ENCODE assay signal across 9 cellular contexts in the genomic region with DNA sequence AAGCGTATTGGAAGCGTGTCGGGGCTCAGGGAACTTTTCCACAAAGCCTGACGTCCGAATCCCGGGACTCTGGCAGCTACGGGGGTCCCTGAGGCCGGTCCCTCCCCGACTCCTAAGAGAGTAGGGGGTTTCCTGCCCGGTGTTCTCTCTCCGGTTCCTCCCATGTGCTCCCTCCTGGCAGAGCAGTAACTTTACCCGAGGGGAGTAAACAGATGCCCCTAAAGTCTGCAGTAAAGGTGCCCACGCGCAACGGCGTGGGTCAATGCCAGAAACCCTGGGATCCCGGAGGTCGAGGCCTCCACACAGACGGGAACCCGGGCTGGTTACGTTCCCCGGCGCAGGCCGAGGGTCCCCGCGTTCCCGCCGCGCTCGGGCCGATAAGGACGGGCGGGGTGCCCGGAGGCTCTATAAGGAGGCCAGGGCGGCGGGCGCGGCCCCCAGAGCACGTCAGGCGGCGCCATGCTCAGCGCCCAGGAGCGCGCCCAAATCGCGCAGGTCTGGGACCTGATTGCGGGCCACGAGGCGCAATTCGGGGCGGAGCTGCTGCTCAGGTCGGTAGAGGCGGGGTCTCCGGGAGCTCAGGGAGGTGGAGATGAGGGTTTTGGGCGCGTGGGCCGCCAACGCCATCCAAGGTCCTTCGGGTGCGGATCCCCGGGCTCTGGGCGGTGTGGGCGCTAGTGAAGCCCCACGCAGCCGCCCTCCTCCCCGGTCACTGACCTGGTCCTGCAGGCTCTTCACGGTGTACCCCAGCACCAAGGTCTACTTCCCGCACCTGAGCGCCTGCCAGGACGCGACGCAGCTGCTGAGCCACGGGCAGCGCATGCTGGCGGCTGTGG. TPM values are rescaled to one million over a fixed set of nuclear protein-coding genes. Genes with fewer than 3 reads are reported as not detected.
DNase-seq lines count a peak whose midpoint lies in the region; ATAC-seq, FAIRE-seq and TF ChIP-seq lines count a peak whose summit lies in the region.
"Had no signal": no experiment of that assay in that cellular context is flagged by ENCODE, and none has a peak within 500 bp of the region (broad histone marks: within the 10 kb centered on the region; RNA-seq: fewer than 3 reads in every experiment).

A gene with protein sequence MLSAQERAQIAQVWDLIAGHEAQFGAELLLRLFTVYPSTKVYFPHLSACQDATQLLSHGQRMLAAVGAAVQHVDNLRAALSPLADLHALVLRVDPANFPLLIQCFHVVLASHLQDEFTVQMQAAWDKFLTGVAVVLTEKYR (plus strand): TSS at position 440 of the 836 bp plus-strand sequence. CDS start 20 bp downstream, at position 460.

- no peaks in the 10 kb centered on the region for H3K79me2 ChIP-seq in endothelial cell of umbilical vein (ENCODE audit: control insufficient read depth, insufficient read depth, low read length)
- H3K79me2 ChIP-seq in osteoblast (ENCODE audit: insufficient read depth, low read length), result no peaks in the 10 kb centered on the region

- ATAC-seq in CD8-positive, alpha-beta T cell, result peak; percentile 37
- no peak for ATAC-seq in GM18520 (IDR thresholded peaks at IDR 0.05; ENCODE audit: unreplicated experiment)
- ATAC-seq in left lobe of liver, result no peak

- FAIRE-seq in endothelial cell of umbilical vein (lab: Jason Lieb, UNC), result no peak
- FAIRE-seq: GM12891 had no signal

- CTCF ChIA-PET in CD8-positive, alpha-beta T cell (lab: Charles Lee), result no interaction called here
- CTCF ChIA-PET in endothelial cell of umbilical vein (lab: Charles Lee), result no interaction called here

- H3K4me2 ChIP-seq in endothelial cell of umbilical vein (ENCODE audit: insufficient read depth, low read length), result peak within 1 kb of the TSS; percentile 29
- H3K4me2 ChIP-seq in osteoblast (ENCODE audit: insufficient read depth, low read length), result no peak within 1 kb of the TSS

- H3K27me3 Mint-ChIP-seq in CD8-positive, alpha-beta T cell (ENCODE audit: low read depth), result peaks cover 51% of the 10 kb centered on the region

- TF ChIP-seq POLR2A in endothelial cell of umbilical vein (IDR thresholded peaks at IDR 0.05; ENCODE audit: low read depth, low read length), result no peak

- H4K20me1 ChIP-seq in endothelial cell of umbilical vein (replicated peaks; ENCODE audit: control insufficient read depth, extremely low read depth, insufficient read depth, low read length) (no peaks in the 10 kb centered on the region), osteoblast (ENCODE audit: insufficient read depth, low read length) (no peaks in the 10 kb centered on the region)

- dilution Hi-C loops in endothelial cell of umbilical vein (cut with MboI; ENCODE audit: extremely low pct_ligation_motif_present, low sequenced_read_pairs), result no loop called here

- H3K4me1 Mint-ChIP-seq in CD8-positive, alpha-beta T cell (ENCODE audit: low read depth), result peaks cover 4% of the 10 kb centered on the region
- H3K4me1 Mint-ChIP-seq: nephron had no signal

- POLR2A ChIA-PET in CD8-positive, alpha-beta T cell (lab: Charles Lee), result no interaction called here
- POLR2A ChIA-PET in endothelial cell of umbilical vein (lab: Charles Lee), result no interaction called here

- no TSS peak for BruUV-seq in endothelial cell of umbilical vein (replicated peaks; lab: Mats Ljungman, UMichigan)

- intact Hi-C loops in CD8-positive, alpha-beta T cell (cut with DNase I, micrococcal nuclease), result no loop called here
- intact Hi-C loops in endothelial cell of umbilical vein (cut with micrococcal nuclease), result no loop called here

- no peak for TF ChIP-seq CTCF in CD8-positive, alpha-beta T cell (IDR thresholded peaks at IDR 0.05)
- TF ChIP-seq CTCF in LNCaP clone FGC (IDR thresholded peaks at IDR 0.05; ENCODE audit: control insufficient read depth, extremely low read depth, insufficient read depth) (no peak), endothelial cell of umbilical vein (IDR thresholded peaks at IDR 0.05; ENCODE audit: extremely low read depth in 1 of 2, insufficient read depth in 1 of 2, low read depth in 1 of 2, low read length in 2 of 2) (no peak), osteoblast (IDR thresholded peaks at IDR 0.05; ENCODE audit: extremely low read depth, low read depth, low read length) (no peak)

- no peak for DNase-seq in CD8-positive, alpha-beta T cell
- DNase-seq in LNCaP clone FGC (ENCODE audit: low read depth), result no peak
- DNase-seq in endothelial cell of umbilical vein (ENCODE audit: low read depth, low spot score), result no peak
- peak; percentile 90 for DNase-seq in osteoblast (ENCODE audit: insufficient read length, low spot score, missing footprints)
- DNase-seq in DMS153 treated with DMSO at 0.1 percent for 48 hours (lab: John Stamatoyannopoulos, UW; ENCODE audit: unreplicated experiment), result no peak
- DNase-seq in left lobe of liver (ENCODE audit: low spot score), result no peak

- peak within 1 kb of the TSS; percentile 55 for H3K4me3 Mint-ChIP-seq in CD8-positive, alpha-beta T cell

- H3K9me1 ChIP-seq in endothelial cell of umbilical vein (replicated peaks; ENCODE audit: control insufficient read depth, extremely low read depth, insufficient read depth, low read length), result no peaks in the 10 kb centered on the region

- H3K4me3 ChIP-seq in CD8-positive, alpha-beta T cell (ENCODE audit: low read depth, low read length), result peak within 1 kb of the TSS; percentile 22
- H3K4me3 ChIP-seq in LNCaP clone FGC (ENCODE audit: low read depth, low read length) (peak within 1 kb of the TSS; percentile 21; the same call in 1 of the 2 replicates), endothelial cell of umbilical vein (replicated peaks in 1 of 3; ENCODE audit: insufficient read depth in 1 of 3, low read depth in 1 of 3, low read length in 3 of 3) (no peak within 1 kb of the TSS), osteoblast (ENCODE audit: insufficient read depth, low read length) (no peak within 1 kb of the TSS)

- H3K9me3 ChIP-seq in CD8-positive, alpha-beta T cell (ENCODE audit: low read length), result no peaks in the 10 kb centered on the region
- H3K9me3 ChIP-seq in endothelial cell of umbilical vein (replicated peaks; ENCODE audit: control insufficient read depth, insufficient read depth, low read length) (no peaks in the 10 kb centered on the region), osteoblast (ENCODE audit: low read depth, low read length) (no peaks in the 10 kb centered on the region)

- no peaks in the 10 kb centered on the region for H3K36me3 Mint-ChIP-seq in CD8-positive, alpha-beta T cell

- no peak within 1 kb of the TSS for H3K27ac ChIP-seq in CD8-positive, alpha-beta T cell (ENCODE audit: low read depth, low read length)
- H3K27ac ChIP-seq in endothelial cell of umbilical vein (ENCODE audit: insufficient read depth, low read depth, low read length), result no peak within 1 kb of the TSS
- H3K27ac ChIP-seq in osteoblast (ENCODE audit: low read depth, low read length), result no peak within 1 kb of the TSS

- H3K9ac ChIP-seq in endothelial cell of umbilical vein (replicated peaks; ENCODE audit: extremely low read depth, insufficient read depth, low read length), result no peak within 1 kb of the TSS

- H3K9me3 Mint-ChIP-seq in CD8-positive, alpha-beta T cell, result no peaks in the 10 kb centered on the region

- no peak within 1 kb of the TSS for H3K27ac Mint-ChIP-seq in CD8-positive, alpha-beta T cell
- H3K27ac Mint-ChIP-seq: nephron had no signal

- no peaks in the 10 kb centered on the region for H3K36me3 ChIP-seq in CD8-positive, alpha-beta T cell (ENCODE audit: insufficient read depth, low read length)
- H3K36me3 ChIP-seq in endothelial cell of umbilical vein (ENCODE audit: control insufficient read depth in 2 of 2, extremely low read depth in 1 of 2, insufficient read depth in 2 of 2, low read length in 2 of 2) (no peaks in the 10 kb centered on the region), osteoblast (ENCODE audit: insufficient read depth, low read length) (no peaks in the 10 kb centered on the region)

- peaks cover 19% of the 10 kb centered on the region for H3K4me1 ChIP-seq in CD8-positive, alpha-beta T cell (ENCODE audit: insufficient read depth, low read length)
- no peaks in the 10 kb centered on the region for H3K4me1 ChIP-seq in endothelial cell of umbilical vein (ENCODE audit: control insufficient read depth, extremely low read depth, insufficient read depth, low read length)
- H3K4me1 ChIP-seq in osteoblast (ENCODE audit: insufficient read depth, low read length), result no peaks in the 10 kb centered on the region

- peaks cover 29% of the 10 kb centered on the region for H3K27me3 ChIP-seq in CD8-positive, alpha-beta T cell (ENCODE audit: insufficient read depth, low read length)
- H3K27me3 ChIP-seq in endothelial cell of umbilical vein (ENCODE audit: control insufficient read depth in 2 of 2, insufficient read depth in 2 of 2, low read length in 2 of 2) (peaks cover 39 to 40% of the 10 kb centered on the region in 2 experiments), osteoblast (ENCODE audit: insufficient read depth, low read length) (peaks cover 45% of the 10 kb centered on the region)

- H2AFZ ChIP-seq in endothelial cell of umbilical vein (ENCODE audit: low read depth, low read length) (no peak within 1 kb of the TSS), osteoblast (ENCODE audit: low read length) (no peak within 1 kb of the TSS)

TF ChIP-seq in endothelial cell of umbilical vein, 7 proteins besides CTCF, POLR2A, EP300 and RAD21:
- TF ChIP-seq POLR2AphosphoS5 (IDR thresholded peaks at IDR 0.05; ENCODE audit: insufficient read depth, low read depth, low read length) (no peak), EZH2 (IDR thresholded peaks at IDR 0.05; ENCODE audit: borderline replicate concordance, low read depth, low read length, severe bottlenecking) (peak; percentile 93)

RNA-seq across cellular contexts. Expression of the gene that starts here (rescaled TPM):
- not detected for total RNA-seq in CD8-positive, alpha-beta T cell
- total RNA-seq in endothelial cell of umbilical vein (not detected in 2 replicates), osteoblast (not detected in 2 replicates), left lobe of liver (0.40 TPM)
- not detected in 2 replicates for polyA plus RNA-seq in endothelial cell of umbilical vein
- not detected in 2 replicates for polyA plus RNA-seq in endothelial cell of umbilical vein (2011; cell fraction: cytosol; rRNA removed)
- not detected in 2 replicates for polyA plus RNA-seq in endothelial cell of umbilical vein (2011; cell fraction: nucleus; rRNA removed)
- not detected in 2 replicates for polyA plus RNA-seq in endothelial cell of umbilical vein (2012)
- polyA minus RNA-seq in endothelial cell of umbilical vein, result not detected in 2 replicates
- polyA minus RNA-seq in endothelial cell of umbilical vein (2011; cell fraction: cytosol; rRNA and poly(A)+ RNA removed), result not detected
- polyA minus RNA-seq in endothelial cell of umbilical vein (2011; cell fraction: nucleus; rRNA and poly(A)+ RNA removed), result not detected in 2 replicates

Comparison
In these comparisons a context has a peak if more than half of its experiments do, and no peak if none do; other contexts are left out.
1. Peak in ATAC-seq and H3K4me3 ChIP-seq in CD8-positive, alpha-beta T cell; RNA of the gene not detected or under 1 TPM.
2. Peak in DNase-seq in osteoblast; RNA of the gene not detected or under 1 TPM.